Comparison of ENCODE assay signal across 8 cellular contexts in genomic region chrX:152941328-152942111, GRCh38. TPM values are rescaled to one million over a fixed set of nuclear protein-coding genes. Genes with fewer than 3 reads are reported as not detected.
DNase-seq lines count a peak whose midpoint lies in the region; ATAC-seq and TF ChIP-seq lines count a peak whose summit lies in the region.

No MANE protein-coding gene starts in this region.

- peaks cover 2% of the 10 kb centered on the region for H3K36me3 Mint-ChIP-seq in activated T-cell treated with anti-CD3 and anti-CD28 coated beads, Interleukin-2, amount 50 U/mL, for 4 hours (ENCODE audit: insufficient read depth)

- H3K4me3 Mint-ChIP-seq in activated T-cell treated with anti-CD3 and anti-CD28 coated beads, Interleukin-2, amount 50 U/mL, for 4 hours: peak overlapping the region; percentile 85

- DNase-seq in DMS79 treated with DMSO at 0.1 percent for 48 hours (lab: John Stamatoyannopoulos, UW): peak; percentile 77
- peak; percentile 86 for DNase-seq in Jurkat, Clone E6-1 (ENCODE audit: low read depth, low spot score)
- peak; percentile 72 for DNase-seq in PC-3
- peak; percentile 85 for DNase-seq in activated T-cell treated with anti-CD3 and anti-CD28 coated beads, Interleukin-2, amount 50 U/mL, for 4 hours
- peak; percentile 77 to 78 for DNase-seq in stimulated activated CD8-positive, alpha-beta memory T cell treated with anti-CD3 and anti-CD28 coated beads, Interleukin-7, amount 100 ng/mL, for 1 hour (ENCODE audit: low read depth in 2 of 2)

- H3K9ac ChIP-seq in PC-3 (ENCODE audit: low read length) (peak overlapping the region; percentile 22), mucosa of stomach (ENCODE audit: low read length) (peak overlapping the region; percentile 73)

- H3K27ac ChIP-seq in PC-3 (ENCODE audit: low read length) (no peak overlapping the region), esophagus (ENCODE audit: low read depth in 2 of 2, low read length in 1 of 2) (peak overlapping the region; percentile 75 to 81)

- H3K4me1 ChIP-seq in PC-3 (ENCODE audit: insufficient read depth, low read length): no peaks in the 10 kb centered on the region
- no peaks in the 10 kb centered on the region for H3K4me1 ChIP-seq in esophagus (ENCODE audit: control insufficient read depth in 2 of 2, insufficient read depth in 2 of 2, low read length in 1 of 2)
- peaks cover 11% of the 10 kb centered on the region for H3K4me1 ChIP-seq in mucosa of stomach (ENCODE audit: control insufficient read depth, insufficient read depth, low read length)

- WGBS in esophagus, 2 donors: 2 to 38% methylated on average over 68 to 71 of the region's 71 CpGs

- intact Hi-C loops in PC-3 (cut with micrococcal nuclease): no loop called here

- H4K20me1 ChIP-seq in PC-3 (ENCODE audit: low read length): no peaks in the 10 kb centered on the region

- H3K36me3 ChIP-seq in PC-3 (ENCODE audit: low read depth, low read length) (peaks cover 4% of the 10 kb centered on the region), esophagus (ENCODE audit: control insufficient read depth in 2 of 2, insufficient read depth in 2 of 2, low read length in 1 of 2) (peaks cover 0 to 17% of the 10 kb centered on the region in 2 donors), mucosa of stomach (ENCODE audit: control insufficient read depth, insufficient read depth, low read length) (no peaks in the 10 kb centered on the region)

- no peaks in the 10 kb centered on the region for H3F3A ChIP-seq in PC-3 (ENCODE audit: low read length, unreplicated experiment)

- H3K27me3 Mint-ChIP-seq in activated T-cell treated with anti-CD3 and anti-CD28 coated beads, Interleukin-2, amount 50 U/mL, for 4 hours (ENCODE audit: low read depth): no peaks in the 10 kb centered on the region

- H3K79me2 ChIP-seq in PC-3 (ENCODE audit: low read length): no peaks in the 10 kb centered on the region

- peak overlapping the region; percentile 71 for H3K4me3 ChIP-seq in Jurkat, Clone E6-1 (ENCODE audit: low read length)
- peak overlapping the region; percentile 46; the same call in 1 of the 2 replicates for H3K4me3 ChIP-seq in PC-3 (ENCODE audit: low read length)
- H3K4me3 ChIP-seq in esophagus (ENCODE audit: low read depth in 1 of 2, low read length in 2 of 2): peak overlapping the region; percentile 12 to 38
- H3K4me3 ChIP-seq in mucosa of stomach (ENCODE audit: low read length): peak overlapping the region; percentile 63

- CTCF ChIA-PET in PC-3 (lab: Charles Lee): interaction anchor here (0.5 to 0.6 kb wide), 2 partner anchors 91 to 524 kb away, joined by 4 to 8 read pairs; no protein-coding TSS in a partner anchor

- H3K4me2 ChIP-seq in PC-3 (ENCODE audit: low read length): peak overlapping the region; percentile 23

- peak overlapping the region; percentile 81 for H2AFZ ChIP-seq in PC-3 (ENCODE audit: low read length)

- H3K27me3 ChIP-seq in PC-3 (ENCODE audit: low read length) (no peaks in the 10 kb centered on the region), esophagus (ENCODE audit: control insufficient read depth in 1 of 2, insufficient read depth in 2 of 2, low read length in 2 of 2) (no peaks in the 10 kb centered on the region), mucosa of stomach (ENCODE audit: control insufficient read depth, insufficient read depth, low read length) (no peaks in the 10 kb centered on the region)

- TF ChIP-seq CTCF in PC-3 (conservative IDR thresholded peaks at IDR 0.05; ENCODE audit: low read depth, low read length): peak; percentile 68

- H3K4me1 Mint-ChIP-seq in activated T-cell treated with anti-CD3 and anti-CD28 coated beads, Interleukin-2, amount 50 U/mL, for 4 hours (ENCODE audit: low read depth): peaks cover 3% of the 10 kb centered on the region

- no peaks in the 10 kb centered on the region for H3K9me3 Mint-ChIP-seq in activated T-cell treated with anti-CD3 and anti-CD28 coated beads, Interleukin-2, amount 50 U/mL, for 4 hours

- POLR2A ChIA-PET in PC-3 (lab: Charles Lee; ENCODE audit: unreplicated experiment): no interaction called here

- H3K9me3 ChIP-seq in PC-3 (ENCODE audit: low read length) (no peaks in the 10 kb centered on the region), esophagus (ENCODE audit: control insufficient read depth in 2 of 2, insufficient read depth in 1 of 2, low read depth in 1 of 2, low read length in 1 of 2) (no peaks in the 10 kb centered on the region), mucosa of stomach (ENCODE audit: control insufficient read depth, low read length) (no peaks in the 10 kb centered on the region)

- H3K9me2 ChIP-seq in PC-3 (replicated peaks; ENCODE audit: low read length): no peaks in the 10 kb centered on the region

- BruUV-seq in PC-3 (replicated peaks; lab: Mats Ljungman, UMichigan): no TSS peak

- ATAC-seq in GM21717 (IDR thresholded peaks at IDR 0.05; ENCODE audit: unreplicated experiment) (peak; percentile 82), PC-3 (peak; percentile 86)
- ATAC-seq in activated T-cell treated with anti-CD3 and anti-CD28 coated beads, Interleukin-2, amount 50 U/mL, for 4 hours: peak; percentile 92 to 97

RNA-seq across cellular contexts. Expression of gene ZNF185, which starts 43.7 kb away (rescaled TPM):
- polyA plus RNA-seq in Jurkat, Clone E6-1 (2012; ENCODE audit: insufficient read depth, insufficient read length): 2.2 TPM
- total RNA-seq in PC-3 (2014; rRNA removed): 68.9 and 77.0 TPM in 2 replicates
- total RNA-seq in activated T-cell treated with anti-CD3 and anti-CD28 coated beads, Interleukin-2, amount 50 U/mL, for 4 hours: under 1 TPM; 0.53 to 0.68 (median 0.61) TPM
- polyA plus RNA-seq in esophagus: 100 to 1,000 TPM; 217 to 220 TPM

RNA-seq across cellular contexts. Expression of gene PNMA5, which starts 52.4 kb away (rescaled TPM):
- not detected for polyA plus RNA-seq in Jurkat, Clone E6-1 (2012; ENCODE audit: insufficient read depth, insufficient read length)
- not detected in 2 replicates for total RNA-seq in PC-3 (2014; rRNA removed)
- not detected for total RNA-seq in activated T-cell treated with anti-CD3 and anti-CD28 coated beads, Interleukin-2, amount 50 U/mL, for 4 hours
- polyA plus RNA-seq in esophagus: not detected

Comparison
In these comparisons a context has a peak if more than half of its experiments do, and no peak if none do; other contexts are left out.
1. RNA of gene ZNF185, which starts 43.7 kb away (total RNA-seq): 68.9 to 77.0 TPM in PC-3; 0.53 to 0.68 TPM in activated T-cell treated with anti-CD3 and anti-CD28 coated beads, Interleukin-2, amount 50 U/mL, for 4 hours; every median in the first group is over 10 times any median in the second.
2. Peak in every context shown above with its lines, with median percentiles within 50 percentile points of each other: DNase-seq, ATAC-seq and H3K4me3 ChIP-seq.